ENCODE assay signal across 12 cellular contexts in the genomic region with DNA sequence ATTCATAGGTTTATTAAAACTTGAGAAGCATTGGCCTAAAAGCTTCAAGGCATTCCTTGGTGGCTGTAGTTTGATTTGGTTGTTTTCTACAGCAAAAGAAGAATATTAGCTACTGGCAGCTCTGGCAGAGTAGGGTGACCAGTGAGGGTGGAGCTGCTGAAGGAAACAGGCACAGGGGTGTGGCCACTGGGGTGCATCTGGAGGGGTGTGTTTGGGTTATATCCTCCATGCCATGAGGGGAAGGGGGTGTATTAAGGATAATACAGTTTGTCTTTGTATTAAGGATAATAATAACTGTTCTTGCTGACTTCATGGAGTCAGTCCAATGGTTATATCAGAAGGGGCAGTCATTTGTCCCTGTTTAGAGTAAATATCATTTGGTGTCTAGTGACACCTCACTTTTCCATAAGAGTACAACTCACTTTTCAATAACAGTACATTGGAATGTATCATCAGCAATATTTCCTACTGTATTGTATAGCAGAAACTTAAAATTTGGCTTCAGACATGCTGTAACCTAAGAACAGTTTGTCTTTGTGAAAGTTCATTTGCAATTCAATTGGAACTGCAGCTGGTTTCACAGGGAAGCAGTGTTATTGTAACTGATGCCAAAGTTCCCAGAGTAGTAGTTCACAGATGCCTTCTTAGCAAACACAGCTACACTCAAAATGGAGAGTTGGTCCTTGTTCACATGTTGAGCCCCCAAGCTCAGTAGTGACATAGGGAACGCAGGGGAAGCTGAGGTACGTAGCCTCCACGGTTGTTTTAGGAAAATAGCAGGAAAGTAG. TPM values are rescaled to one million over a fixed set of nuclear protein-coding genes. Genes with fewer than 3 reads are reported as not detected.
DNase-seq lines count a peak whose midpoint lies in the region; ATAC-seq and TF ChIP-seq lines count a peak whose summit lies in the region.
"Had no signal": no experiment of that assay in that cellular context is flagged by ENCODE, and none has a peak within 500 bp of the region (broad histone marks: within the 10 kb centered on the region; RNA-seq: fewer than 3 reads in every experiment).

No MANE protein-coding gene starts in this region.

- no peak overlapping the region for H3K4ac ChIP-seq in H9 (ENCODE audit: low read depth, low read length)

- no peak overlapping the region for H2BK120ac ChIP-seq in H9 (ENCODE audit: low read depth, low read length, poor library complexity, severe bottlenecking)

- no peak overlapping the region for H2BK12ac ChIP-seq in H9 (ENCODE audit: insufficient read length, low read depth, low read length)

- POLR2A ChIA-PET in CD4-positive, alpha-beta T cell (lab: Charles Lee), result no interaction called here

- intact Hi-C loops in heart right ventricle (cut with DNase I), result no loop called here
- intact Hi-C loops in CD4-positive, alpha-beta T cell (cut with DNase I, micrococcal nuclease), result no loop called here

- no peak for TF ChIP-seq CTCF in H9 (conservative IDR thresholded peaks at IDR 0.05)
- TF ChIP-seq CTCF in heart right ventricle (IDR thresholded peaks at IDR 0.05), result no peak
- TF ChIP-seq CTCF in CD4-positive, alpha-beta T cell (IDR thresholded peaks at IDR 0.05), result no peak

- H3K27me3 ChIP-seq in H9 (ENCODE audit: insufficient read depth, low read length) (no peaks in the 10 kb centered on the region), heart right ventricle (no peaks in the 10 kb centered on the region)
- H3K27me3 ChIP-seq in CD4-positive, alpha-beta T cell (ENCODE audit: control insufficient read depth, insufficient read depth, low read length), result no peaks in the 10 kb centered on the region
- H3K27me3 ChIP-seq: BLaER1 treated with 17β-estradiol and CSF1 and Interleukin-3, amounts not matched to agents 10 nM and 100 nM; vagina had no signal

- no peak overlapping the region for H3K56ac ChIP-seq in H9 (ENCODE audit: insufficient read length, low read depth, low read length)

- no peaks in the 10 kb centered on the region for H3K9me3 Mint-ChIP-seq in H9
- H3K9me3 Mint-ChIP-seq in CD4-positive, alpha-beta T cell, result no peaks in the 10 kb centered on the region

- no peak overlapping the region for H4K5ac ChIP-seq in H9 (ENCODE audit: insufficient read length, low read depth, low read length)

- no peak overlapping the region for H3K14ac ChIP-seq in H9 (ENCODE audit: insufficient read depth, low read length)

- H3K9ac ChIP-seq in H9 (ENCODE audit: extremely low read depth, insufficient read length, low read length), result no peak overlapping the region
- H3K9ac ChIP-seq: BLaER1 treated with 17β-estradiol and CSF1 and Interleukin-3, amounts not matched to agents 10 nM and 100 nM had no signal

- H4K91ac ChIP-seq in H9 (ENCODE audit: insufficient read length, low read depth, low read length), result no peak overlapping the region

- H3K18ac ChIP-seq in H9 (ENCODE audit: insufficient read length, low read depth, low read length), result peak overlapping the region; percentile 53

- no peaks in the 10 kb centered on the region for H3K36me3 ChIP-seq in heart right ventricle
- H3K36me3 ChIP-seq: BLaER1 treated with 17β-estradiol and CSF1 and Interleukin-3, amounts not matched to agents 10 nM and 100 nM; vagina had no signal

- no peaks in the 10 kb centered on the region for H3K27me3 Mint-ChIP-seq in H9 (ENCODE audit: low read depth)
- no peaks in the 10 kb centered on the region for H3K27me3 Mint-ChIP-seq in CD4-positive, alpha-beta T cell

- no peaks in the 10 kb centered on the region for H3K79me1 ChIP-seq in H9 (ENCODE audit: insufficient read depth, low read depth, low read length, poor library complexity, severe bottlenecking)

- no peaks in the 10 kb centered on the region for H3K79me2 ChIP-seq in H9 (ENCODE audit: insufficient read depth, low read length)

- no peak for DNase-seq in H9
- DNase-seq in anterior cingulate cortex (lab: John Stamatoyannopoulos, UW), result peak in 34 of 58 donors; percentile 4 to 90 (median 26)
- no peak for DNase-seq in heart right ventricle
- peak; percentile 99 for DNase-seq in pons (ENCODE audit: low spot score)
- DNase-seq in CD4-positive, alpha-beta T cell, result no peak
- no peak for DNase-seq in germinal center (ENCODE audit: low spot score)
- DNase-seq: activated CD4-positive, CD25-positive, alpha-beta regulatory T cell treated with anti-CD3 and anti-CD28 coated beads, Interleukin-2, amount 50 U/mL, for 72 hours; islet precursor cell had no signal

- H3K4me3 ChIP-seq in heart right ventricle, result no peak overlapping the region
- H3K4me3 ChIP-seq: BLaER1 treated with 17β-estradiol and CSF1 and Interleukin-3, amounts not matched to agents 10 nM and 100 nM; vagina had no signal

- WGBS in H9 (ENCODE audit: extremely low coverage, insufficient read length, low lambda C conversion rate), result no CpG with 5 or more reads among the region's 3 CpGs
- WGBS in heart right ventricle, 2 donors, result 88% methylated on average over 3 of the region's 3 CpGs

- CTCF ChIA-PET in CD4-positive, alpha-beta T cell (lab: Charles Lee), result interaction anchor here (0.6 kb wide), 1 partner anchor 12 kb away, joined by 3 read pairs; no protein-coding TSS in a partner anchor

- no peaks in the 10 kb centered on the region; the same call in 1 of the 2 replicates for H3K4me1 ChIP-seq in H9 (ENCODE audit: insufficient read depth, low read length)
- H3K4me1 ChIP-seq in heart right ventricle, result peaks cover 0 to 32% (median 19%) of the 10 kb centered on the region in 9 donors

- no peak overlapping the region for H2AK5ac ChIP-seq in H9 (ENCODE audit: insufficient read length, low read length)

- no peak overlapping the region for H2BK20ac ChIP-seq in H9 (ENCODE audit: low read depth, low read length, poor library complexity, severe bottlenecking)

- H3K23ac ChIP-seq in H9 (ENCODE audit: insufficient read length, low read depth, low read length), result no peak overlapping the region

- peak overlapping the region; percentile 42 for H2AFZ ChIP-seq in H9 (ENCODE audit: low read length)

- H3T11ph ChIP-seq in H9 (ENCODE audit: low read length), result no peak overlapping the region

- no peaks in the 10 kb centered on the region for H4K20me1 ChIP-seq in H9 (ENCODE audit: control insufficient read depth, insufficient read depth, insufficient read length)
- H4K20me1 ChIP-seq: BLaER1 treated with 17β-estradiol and CSF1 and Interleukin-3, amounts not matched to agents 10 nM and 100 nM had no signal

- H3K4me1 Mint-ChIP-seq in H9, result peaks cover 23 to 27% of the 10 kb centered on the region in 2 experiments
- H3K4me1 Mint-ChIP-seq in CD4-positive, alpha-beta T cell (ENCODE audit: low read depth), result no peaks in the 10 kb centered on the region

- no peaks in the 10 kb centered on the region for H3K36me3 Mint-ChIP-seq in H9 (ENCODE audit: insufficient read depth in 1 of 3, low read depth in 3 of 3)
- H3K36me3 Mint-ChIP-seq in CD4-positive, alpha-beta T cell (ENCODE audit: low read depth), result no peaks in the 10 kb centered on the region

- H3K27ac ChIP-seq in H9 (ENCODE audit: insufficient read length, low read depth, low read length), result peak overlapping the region; percentile 15
- peak overlapping the region in 7 of 10 donors; percentile 1 to 64 (median 32) for H3K27ac ChIP-seq in heart right ventricle
- no peak overlapping the region for H3K27ac ChIP-seq in CD4-positive, alpha-beta T cell (ENCODE audit: low read depth, low read length)
- H3K27ac ChIP-seq: BLaER1 treated with 17β-estradiol and CSF1 and Interleukin-3, amounts not matched to agents 10 nM and 100 nM; vagina had no signal

- H3K23me2 ChIP-seq in H9 (ENCODE audit: insufficient read length, low read depth, low read length, poor library complexity, severe bottlenecking), result no peaks in the 10 kb centered on the region

- H2BK15ac ChIP-seq in H9 (ENCODE audit: low read depth, low read length), result no peak overlapping the region

- ATAC-seq in heart right ventricle, result peak in 3 of 8 donors; percentile 25 to 61 (median 41)
- no peak for ATAC-seq in CD4-positive, alpha-beta T cell (ENCODE audit: poor library complexity)
- no peak for ATAC-seq in HG03045 (IDR thresholded peaks at IDR 0.05; ENCODE audit: unreplicated experiment)
- ATAC-seq in GM19351 (IDR thresholded peaks at IDR 0.05; ENCODE audit: unreplicated experiment), result no peak

- H3K9me3 ChIP-seq in H9 (ENCODE audit: control insufficient read depth, low read depth, low read length), result no peaks in the 10 kb centered on the region
- no peaks in the 10 kb centered on the region for H3K9me3 ChIP-seq in heart right ventricle
- H3K9me3 ChIP-seq in CD4-positive, alpha-beta T cell (ENCODE audit: control insufficient read depth, low read length), result no peaks in the 10 kb centered on the region
- H3K9me3 ChIP-seq: BLaER1 treated with 17β-estradiol and CSF1 and Interleukin-3, amounts not matched to agents 10 nM and 100 nM; vagina had no signal

- H3K4me2 ChIP-seq in H9 (ENCODE audit: insufficient read depth, insufficient read length, low read length), result peak overlapping the region; percentile 11
- H3K4me2 ChIP-seq: BLaER1 treated with 17β-estradiol and CSF1 and Interleukin-3, amounts not matched to agents 10 nM and 100 nM had no signal

- peak overlapping the region in 1 of 2 experiments; percentile 21; a peak in 1 of 5 replicates for H3K4me3 Mint-ChIP-seq in H9
- no peak overlapping the region for H3K4me3 Mint-ChIP-seq in CD4-positive, alpha-beta T cell

- peak overlapping the region; percentile 65 to 98 (median 97); a peak in 6 of 7 replicates for H3K27ac Mint-ChIP-seq in H9
- H3K27ac Mint-ChIP-seq in CD4-positive, alpha-beta T cell, result no peak overlapping the region

- H2BK5ac ChIP-seq in H9 (ENCODE audit: insufficient read length, low read length), result no peak overlapping the region

- H4K8ac ChIP-seq in H9 (replicated peaks; ENCODE audit: insufficient read length, low read depth, low read length), result no peak overlapping the region

RNA-seq across cellular contexts. Expression of a gene that starts 23.2 kb away (rescaled TPM):
- total RNA-seq in H9 (2021) (0.50 and 0.66 TPM in 2 replicates), heart right ventricle (under 1 TPM in 8 of 10 donors, not detected in 2; 0.20 to 0.85 (median 0.49) TPM)
- polyA plus RNA-seq in heart right ventricle, result under 1 TPM; 0.07 to 0.59 TPM
- total RNA-seq in CD4-positive, alpha-beta T cell, result not detected
- total RNA-seq: vagina had no signal

RNA-seq across cellular contexts. Expression of a gene that starts 32.4 kb away (rescaled TPM):
- total RNA-seq in H9 (2021), result 25.4 and 25.8 TPM in 2 replicates
- total RNA-seq in heart right ventricle, result 10 to 100 TPM in 9 of 10 donors, 1 to 10 TPM in 1; 9.4 to 77.6 (median 34.8) TPM
- polyA plus RNA-seq in heart right ventricle, result 10 to 100 TPM in 1 of 2 donors, 1 to 10 TPM in 1; 2.6 to 10.3 TPM
- total RNA-seq in CD4-positive, alpha-beta T cell, result 1 to 10 TPM; 1.5 to 1.9 TPM

Comparison
In these comparisons a context has a peak if more than half of its experiments do, and no peak if none do; other contexts are left out.
1. DNase-seq: peak in anterior cingulate cortex (34 of 58) and pons (single experiment); none in H9 (single experiment), heart right ventricle (0 of 2), CD4-positive, alpha-beta T cell (0 of 10) and germinal center (single experiment).